Comparison of ENCODE assay signal across 1 cellular context in genomic region chr10:21314234-21314633, GRCh38.
TF ChIP-seq lines count a peak whose summit lies in the region.

No MANE protein-coding gene starts in this region.

TF ChIP-seq in WTC11, 78 proteins besides CTCF, POLR2A, EP300 and RAD21 (continued from another document):
- no peak for TF ChIP-seq ZNF532 (CRISPR knock-in tag; IDR thresholded peaks at IDR 0.05; ENCODE audit: borderline replicate concordance)
